In the genomic region with DNA sequence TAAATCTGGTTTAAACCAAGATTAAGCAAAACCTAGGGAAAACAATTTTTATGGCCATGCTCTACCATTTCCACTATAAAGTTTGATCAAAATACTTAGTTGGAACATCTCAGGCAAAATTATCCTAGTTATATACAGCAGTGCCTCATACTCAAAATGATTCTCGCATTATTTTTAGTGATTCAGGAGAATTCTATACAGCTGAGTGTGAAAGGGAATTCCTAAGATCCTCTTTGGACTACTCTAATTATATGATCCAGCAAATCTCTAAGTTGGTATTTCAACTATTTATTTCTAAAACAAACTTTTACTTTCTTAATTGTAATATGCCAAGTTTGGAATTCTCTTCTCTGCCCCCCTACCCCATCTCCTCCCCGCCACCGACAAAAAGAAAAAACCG, we compare ENCODE assay signal across 30 cellular contexts.
"Had no signal": no experiment of that assay in that cellular context is flagged by ENCODE, and none has a peak within 500 bp of the region (broad histone marks: within the 10 kb centered on the region; RNA-seq: fewer than 3 reads in every experiment).

No MANE protein-coding gene starts in this region.

- H3K4me3 Mint-ChIP-seq: activated CD4-positive, alpha-beta T cell treated with anti-CD3 and anti-CD28 coated beads for 36 hours; activated CD8-positive, alpha-beta memory T cell treated with anti-CD3 and anti-CD28 coated beads, Interleukin-2, amount 10 ng/mL, durations not matched to agents 7 days and 5 days; activated CD8-positive, alpha-beta T cell treated with anti-CD3 and anti-CD28 coated beads, Interleukin-2, amount 10 ng/mL, durations not matched to agents 7 days and 5 days; activated naive CD8-positive, alpha-beta T cell; activated T-cell treated with anti-CD3 and anti-CD28 coated beads, Interleukin-2, amount 50 U/mL, for 72 hours; naive thymus-derived CD4-positive, alpha-beta T cell; stimulated activated effector memory CD8-positive, alpha-beta T cell treated with anti-CD3 and anti-CD28 coated beads, Interleukin-12 subunit alpha, Interleukin-12 subunit beta, amount 100 ng/mL, for 72 hours; stimulated activated naive CD8-positive, alpha-beta T cell treated with anti-CD3 and anti-CD28 coated beads, Interleukin-15, Interleukin-2, amounts not matched to agents 100 ng/mL and 50 ng/mL, for 24 hours had no signal

- H3K9ac ChIP-seq: parathyroid adenoma had no signal

- H3K27me3 ChIP-seq: adrenal gland, body of pancreas, dorsolateral prefrontal cortex, gastrocnemius medialis, sigmoid colon, vagina had no signal

- H3K27me3 Mint-ChIP-seq: activated CD4-positive, alpha-beta T cell treated with anti-CD3 and anti-CD28 coated beads for 36 hours; activated CD8-positive, alpha-beta memory T cell treated with anti-CD3 and anti-CD28 coated beads, Interleukin-2, amount 10 ng/mL, durations not matched to agents 7 days and 5 days; activated naive CD8-positive, alpha-beta T cell; naive thymus-derived CD4-positive, alpha-beta T cell; stimulated activated naive CD8-positive, alpha-beta T cell treated with anti-CD3 and anti-CD28 coated beads, Interleukin-15, Interleukin-2, amounts not matched to agents 100 ng/mL and 50 ng/mL, for 24 hours had no signal

- H3K9me3 Mint-ChIP-seq: activated T-cell treated with anti-CD3 and anti-CD28 coated beads, Interleukin-2, amount 50 U/mL, for 72 hours; stimulated activated effector memory CD8-positive, alpha-beta T cell treated with anti-CD3 and anti-CD28 coated beads, Interleukin-12 subunit alpha, Interleukin-12 subunit beta, amount 100 ng/mL, for 72 hours had no signal

- H3K27ac ChIP-seq: adrenal gland, body of pancreas, coronary artery, dorsolateral prefrontal cortex, gastrocnemius medialis, parathyroid adenoma, psoas muscle, sigmoid colon, thoracic aorta, vagina had no signal

- ATAC-seq: activated CD8-positive, alpha-beta T cell treated with anti-CD3 and anti-CD28 coated beads, Interleukin-2, amount 10 ng/mL, durations not matched to agents 7 days and 5 days; body of pancreas; gastrocnemius medialis; naive thymus-derived CD4-positive, alpha-beta T cell; psoas muscle had no signal

- DNase-seq: activated CD4-positive, alpha-beta T cell treated with anti-CD3 and anti-CD28 coated beads for 36 hours; activated CD4-positive, CD25-positive, alpha-beta regulatory T cell; activated CD8-positive, alpha-beta memory T cell treated with anti-CD3 and anti-CD28 coated beads, Interleukin-2, amount 10 ng/mL, durations not matched to agents 7 days and 5 days; activated CD8-positive, alpha-beta T cell treated with anti-CD3 and anti-CD28 coated beads, Interleukin-2, amount 10 ng/mL, durations not matched to agents 7 days and 5 days; activated naive CD4-positive, alpha-beta T cell; activated T-cell treated with anti-CD3 and anti-CD28 coated beads for 4 hours; activated T-cell treated with anti-CD3 and anti-CD28 coated beads, Interleukin-2, amount 50 U/mL, for 72 hours; adrenal gland; aorta; body of pancreas; cerebellar nuclear complex; dorsolateral prefrontal cortex; effector memory CD4-positive, alpha-beta T cell; gastrocnemius medialis; glutamatergic neuron; islet precursor cell; left ventricle myocardium superior; midbrain; naive thymus-derived CD4-positive, alpha-beta T cell; psoas muscle; sigmoid colon; small intestine; stimulated activated CD4-positive, alpha-beta T cell treated with anti-CD3 and anti-CD28 coated beads, Interleukin-4, amount 100 ng/mL, for 24 hours had no signal

- H3K4me1 ChIP-seq: adrenal gland, body of pancreas, parathyroid adenoma, vagina had no signal

- H3K4me3 ChIP-seq: adrenal gland, body of pancreas, coronary artery, dorsolateral prefrontal cortex, gastrocnemius medialis, psoas muscle, sigmoid colon, thoracic aorta, vagina had no signal

- H2AFZ ChIP-seq: parathyroid adenoma had no signal

- H3K9me3 ChIP-seq: body of pancreas, gastrocnemius medialis, psoas muscle, sigmoid colon, thoracic aorta, vagina had no signal

- H3K36me3 ChIP-seq: adrenal gland, thoracic aorta, vagina had no signal

- H3K27ac Mint-ChIP-seq: activated CD4-positive, alpha-beta T cell treated with anti-CD3 and anti-CD28 coated beads for 36 hours; activated CD8-positive, alpha-beta T cell treated with anti-CD3 and anti-CD28 coated beads, Interleukin-2, amount 10 ng/mL, durations not matched to agents 7 days and 5 days; activated naive CD8-positive, alpha-beta T cell; stimulated activated effector memory CD8-positive, alpha-beta T cell treated with anti-CD3 and anti-CD28 coated beads, Interleukin-12 subunit alpha, Interleukin-12 subunit beta, amount 100 ng/mL, for 72 hours; stimulated activated naive CD8-positive, alpha-beta T cell treated with anti-CD3 and anti-CD28 coated beads, Interleukin-15, Interleukin-2, amounts not matched to agents 100 ng/mL and 50 ng/mL, for 24 hours had no signal
